In the genomic region with DNA sequence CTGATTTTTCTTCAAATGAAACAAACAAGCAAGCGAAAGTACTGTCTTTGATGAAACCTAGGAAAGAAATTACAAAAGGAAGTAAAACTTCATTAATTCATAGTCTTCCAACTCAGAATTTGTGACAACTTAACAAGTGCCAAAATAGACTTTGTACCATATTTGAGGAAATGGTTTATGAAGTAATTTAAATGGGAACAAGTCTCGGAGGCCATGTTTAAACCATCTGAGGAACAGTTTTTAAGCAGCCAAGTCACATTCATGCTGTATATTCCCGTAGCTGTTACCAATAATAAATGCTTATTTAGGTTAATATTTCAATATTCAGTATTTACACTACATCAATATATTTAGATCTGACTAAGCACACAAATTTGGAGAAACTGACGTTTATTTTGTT, we compare ENCODE assay signal across 10 cellular contexts. TPM values are rescaled to one million over a fixed set of nuclear protein-coding genes. Genes with fewer than 3 reads are reported as not detected.
DNase-seq lines count a peak whose midpoint lies in the region; TF ChIP-seq lines count a peak whose summit lies in the region.
"Had no signal": no experiment of that assay in that cellular context is flagged by ENCODE, and none has a peak within 500 bp of the region (broad histone marks: within the 10 kb centered on the region; RNA-seq: fewer than 3 reads in every experiment).

No MANE protein-coding gene starts in this region.

- no peaks in the 10 kb centered on the region for H3K9me3 ChIP-seq in mucosa of rectum (ENCODE audit: control insufficient read depth in 2 of 2, low read length in 2 of 2)
- H3K9me3 ChIP-seq: SJSA1 had no signal

- H3K4me1 ChIP-seq in mucosa of rectum (ENCODE audit: control insufficient read depth in 2 of 2, insufficient read depth in 2 of 2, low read length in 2 of 2), result peaks cover 4 to 9% of the 10 kb centered on the region in 2 donors

- H3K9ac ChIP-seq in mucosa of rectum (ENCODE audit: low read depth in 1 of 2, low read length in 2 of 2), result peak overlapping the region in 1 of 2 donors; percentile 25

- peak overlapping the region; percentile 95 to 99 for H3K4me3 Mint-ChIP-seq in CD14-positive monocyte
- H3K4me3 Mint-ChIP-seq in activated T-helper 1 cell treated with anti-CD3 and anti-CD28 coated beads, Interleukin-12 subunit alpha, Interleukin-12 subunit beta, Interleukin-2, Interleukin-4 antibody, amounts not matched to agents 30 ng/mL and 10 ng/mL and 1 ng/mL, durations not matched to agents 14 hours and 24 hours and 36 hours, result peak overlapping the region; percentile 97

- H3K27me3 Mint-ChIP-seq in CD14-positive monocyte (ENCODE audit: low read depth in 3 of 3), result no peaks in the 10 kb centered on the region
- no peaks in the 10 kb centered on the region for H3K27me3 Mint-ChIP-seq in activated T-helper 1 cell treated with anti-CD3 and anti-CD28 coated beads, Interleukin-12 subunit alpha, Interleukin-12 subunit beta, Interleukin-2, Interleukin-4 antibody, amounts not matched to agents 30 ng/mL and 10 ng/mL and 1 ng/mL, durations not matched to agents 14 hours and 24 hours and 36 hours (ENCODE audit: insufficient read depth)

- H3K27ac ChIP-seq in mucosa of rectum (ENCODE audit: low read depth in 2 of 2, low read length in 2 of 2), result peak overlapping the region; percentile 69 to 81
- H3K27ac ChIP-seq: SJSA1 had no signal

- intact Hi-C loops in CD14-positive monocyte (cut with micrococcal nuclease), result loop anchor here (5.0 to 10.0 kb wide), 3 partner anchors 35 to 1865 kb away; no protein-coding TSS in a partner anchor
- intact Hi-C loops in activated T-helper 1 cell treated with anti-CD3 and anti-CD28 coated beads, Interleukin-12 subunit alpha, Interleukin-12 subunit beta, Interleukin-2, Interleukin-4 antibody, amounts not matched to agents 30 ng/mL and 10 ng/mL and 1 ng/mL, durations not matched to agents 14 hours and 24 hours and 36 hours (cut with micrococcal nuclease), result loop anchor here (2.0 to 10.0 kb wide), 6 partner anchors 17 to 920 kb away; partner anchors contain the start of genes EPS8 and STRAP

- in situ Hi-C loops in KBM-7 (cut with MboI; ENCODE audit: low pct_unique_long_range_greater_than_20kb, low sequenced_read_pairs), result no loop called here

- H3K27me3 ChIP-seq in mucosa of rectum (ENCODE audit: control insufficient read depth in 2 of 2, insufficient read depth in 2 of 2, low read length in 2 of 2), result no peaks in the 10 kb centered on the region
- H3K27me3 ChIP-seq: SJSA1 had no signal

- H3K27ac Mint-ChIP-seq in CD14-positive monocyte, result peak overlapping the region; percentile 95 to 99 (median 99)
- peak overlapping the region; percentile 97 for H3K27ac Mint-ChIP-seq in activated T-helper 1 cell treated with anti-CD3 and anti-CD28 coated beads, Interleukin-12 subunit alpha, Interleukin-12 subunit beta, Interleukin-2, Interleukin-4 antibody, amounts not matched to agents 30 ng/mL and 10 ng/mL and 1 ng/mL, durations not matched to agents 14 hours and 24 hours and 36 hours

- TF ChIP-seq CTCF in CD14-positive monocyte (IDR thresholded peaks at IDR 0.05), result no peak

- H3K4me1 Mint-ChIP-seq in CD14-positive monocyte, result peaks cover 75% of the 10 kb centered on the region
- peaks cover 54% of the 10 kb centered on the region for H3K4me1 Mint-ChIP-seq in activated T-helper 1 cell treated with anti-CD3 and anti-CD28 coated beads, Interleukin-12 subunit alpha, Interleukin-12 subunit beta, Interleukin-2, Interleukin-4 antibody, amounts not matched to agents 30 ng/mL and 10 ng/mL and 1 ng/mL, durations not matched to agents 14 hours and 24 hours and 36 hours (ENCODE audit: low read depth)

- H3K9me3 Mint-ChIP-seq in CD14-positive monocyte, result peaks cover 0 to 5% (median 0%) of the 10 kb centered on the region in 7 donors
- H3K9me3 Mint-ChIP-seq in activated T-helper 1 cell treated with anti-CD3 and anti-CD28 coated beads, Interleukin-12 subunit alpha, Interleukin-12 subunit beta, Interleukin-2, Interleukin-4 antibody, amounts not matched to agents 30 ng/mL and 10 ng/mL and 1 ng/mL, durations not matched to agents 14 hours and 24 hours and 36 hours, result no peaks in the 10 kb centered on the region

- DNase-seq in CD14-positive monocyte (ENCODE audit: low spot score), result no peak
- DNase-seq in KBM-7, result peak; percentile 61
- DNase-seq in activated T-helper 1 cell treated with anti-CD3 and anti-CD28 coated beads, Interleukin-12 subunit alpha, Interleukin-12 subunit beta, Interleukin-2, Interleukin-4 antibody, amounts not matched to agents 30 ng/mL and 10 ng/mL and 1 ng/mL, durations not matched to agents 14 hours and 24 hours and 36 hours (ENCODE audit: low spot score), result no peak
- DNase-seq in SKM-1 treated with dmso at 0.1 percent for 144 hours (lab: John Stamatoyannopoulos, UW; ENCODE audit: unreplicated experiment), result no peak
- DNase-seq in activated effector memory CD4-positive, alpha-beta T cell treated with Interleukin-2 at 50 U/mL for 16 hours, result no peak
- no peak for DNase-seq in DMS153 (lab: John Stamatoyannopoulos, UW)
- no peak for DNase-seq in NCI-H187 (lab: John Stamatoyannopoulos, UW)

- peak overlapping the region; percentile 42 to 75 for H3K4me3 ChIP-seq in mucosa of rectum (ENCODE audit: low read length in 2 of 2)
- H3K4me3 ChIP-seq: lung, SJSA1 had no signal

- H3K36me3 ChIP-seq in mucosa of rectum (ENCODE audit: control insufficient read depth in 2 of 2, insufficient read depth in 2 of 2, low read length in 2 of 2), result no peaks in the 10 kb centered on the region
- H3K36me3 ChIP-seq: SJSA1 had no signal

- peaks cover 8 to 11% of the 10 kb centered on the region in 2 donors for H3K36me3 Mint-ChIP-seq in CD14-positive monocyte
- peaks cover 21% of the 10 kb centered on the region for H3K36me3 Mint-ChIP-seq in activated T-helper 1 cell treated with anti-CD3 and anti-CD28 coated beads, Interleukin-12 subunit alpha, Interleukin-12 subunit beta, Interleukin-2, Interleukin-4 antibody, amounts not matched to agents 30 ng/mL and 10 ng/mL and 1 ng/mL, durations not matched to agents 14 hours and 24 hours and 36 hours (ENCODE audit: low read depth)

RNA-seq across cellular contexts. Expression of gene ARHGDIB, which starts 0.8 kb away (rescaled TPM):
- 1,000 to 10,000 TPM; 1,854 to 2,228 TPM for polyA plus RNA-seq in CD14-positive monocyte
- total RNA-seq in activated T-helper 1 cell treated with anti-CD3 and anti-CD28 coated beads, Interleukin-12 subunit alpha, Interleukin-12 subunit beta, Interleukin-2, Interleukin-4 antibody, amounts not matched to agents 30 ng/mL and 10 ng/mL and 1 ng/mL, durations not matched to agents 14 hours and 24 hours and 36 hours, result 494 and 511 TPM in 2 replicates

RNA-seq across cellular contexts. Expression of gene PDE6H, which starts 10.7 kb away (rescaled TPM):
- polyA plus RNA-seq in CD14-positive monocyte, result under 1 TPM in 1 of 2 donors, not detected in 1; 0.33 TPM
- total RNA-seq in activated T-helper 1 cell treated with anti-CD3 and anti-CD28 coated beads, Interleukin-12 subunit alpha, Interleukin-12 subunit beta, Interleukin-2, Interleukin-4 antibody, amounts not matched to agents 30 ng/mL and 10 ng/mL and 1 ng/mL, durations not matched to agents 14 hours and 24 hours and 36 hours, result not detected in 2 replicates
- total RNA-seq: SJSA1 had no signal

RNA-seq across cellular contexts. Expression of gene ERP27, which starts 23.8 kb away (rescaled TPM):
- 1 to 10 TPM; 2.5 TPM for polyA plus RNA-seq in CD14-positive monocyte
- total RNA-seq in activated T-helper 1 cell treated with anti-CD3 and anti-CD28 coated beads, Interleukin-12 subunit alpha, Interleukin-12 subunit beta, Interleukin-2, Interleukin-4 antibody, amounts not matched to agents 30 ng/mL and 10 ng/mL and 1 ng/mL, durations not matched to agents 14 hours and 24 hours and 36 hours, result 2.2 and 2.3 TPM in 2 replicates
- total RNA-seq: SJSA1 had no signal
